Comparison of ENCODE assay signal across 1 cellular context in genomic region chr10:97037365-97038361, GRCh38.
TF ChIP-seq lines count a peak whose summit lies in the region.

No MANE protein-coding gene starts in this region.

TF ChIP-seq in HEK293, 187 proteins besides CTCF, POLR2A, EP300 and RAD21 (continued from another document):
- TF ChIP-seq ZNF280D (tag by site-specific recombination; IDR thresholded peaks at IDR 0.05) (peak; percentile 51; the same call in 1 of the 2 replicates), ZNF692 (tag by site-specific recombination; IDR thresholded peaks at IDR 0.05) (peak; percentile 64), ZNF561 (tag by site-specific recombination; IDR thresholded peaks at IDR 0.05; ENCODE audit: borderline replicate concordance) (peak; percentile 36; the same call in 1 of the 2 replicates), ZSCAN30 (tag by site-specific recombination; IDR thresholded peaks at IDR 0.05) (0 out of 2 replicates have a peak, but pooled peaks have one; percentile 14), ZBTB17 (tag by site-specific recombination; IDR thresholded peaks at IDR 0.05) (peak; percentile 64), ZNF639 (tag by site-specific recombination; IDR thresholded peaks at IDR 0.05) (0 out of 2 replicates have a peak, but pooled peaks have one; percentile 36), GLIS2 (tag by site-specific recombination; IDR thresholded peaks at IDR 0.05) (peak; percentile 58; the same call in 1 of the 2 replicates), ZNF660 (tag by site-specific recombination; IDR thresholded peaks at IDR 0.05) (peak; percentile 72; the same call in 1 of the 2 replicates), EGR2 (tag by site-specific recombination; IDR thresholded peaks at IDR 0.05; ENCODE audit: low read depth) (peak; percentile 71), PATZ1 (tag by site-specific recombination; IDR thresholded peaks at IDR 0.05) (peak; percentile 45; the same call in 1 of the 2 replicates), ZBTB48 (tag by site-specific recombination; IDR thresholded peaks at IDR 0.05) (peak; percentile 61; the same call in 1 of the 2 replicates), ZSCAN18 (tag by site-specific recombination; IDR thresholded peaks at IDR 0.05) (no peak), ZNF335 (tag by site-specific recombination; conservative IDR thresholded peaks at IDR 0.05) (peak; percentile 74; the same call in 1 of the 2 replicates), ZXDB (tag by site-specific recombination; IDR thresholded peaks at IDR 0.05) (peak; percentile 47; the same call in 1 of the 2 replicates), ZNF394 (tag by site-specific recombination; IDR thresholded peaks at IDR 0.05; ENCODE audit: borderline replicate concordance) (peak; percentile 59; the same call in 1 of the 2 replicates), KLF16 (tag by site-specific recombination; IDR thresholded peaks at IDR 0.05) (peak; percentile 31; the same call in 1 of the 2 replicates), ZNF449 (tag by site-specific recombination; IDR thresholded peaks at IDR 0.05) (peak; percentile 10; the same call in 1 of the 2 replicates), ZBTB26 (tag by site-specific recombination; optimal IDR thresholded peaks at IDR 0.05) (peak; percentile 9), ZIC2 (tag by site-specific recombination; IDR thresholded peaks at IDR 0.05) (peak; percentile 64), ZNF610 (tag by site-specific recombination; IDR thresholded peaks at IDR 0.05; ENCODE audit: borderline replicate concordance) (no peak), MZF1 (tag by site-specific recombination; IDR thresholded peaks at IDR 0.05; ENCODE audit: borderline replicate concordance) (peak; percentile 83), ZNF2 (tag by site-specific recombination; IDR thresholded peaks at IDR 0.05) (peak; percentile 72), PRDM6 (tag by site-specific recombination; IDR thresholded peaks at IDR 0.05) (no peak), ZNF645 (tag by site-specific recombination; IDR thresholded peaks at IDR 0.05) (no peak), IKZF3 (tag by site-specific recombination; IDR thresholded peaks at IDR 0.05) (peak; percentile 98), ZNF544 (tag by site-specific recombination; IDR thresholded peaks at IDR 0.05) (no peak), ZFP37 (tag by site-specific recombination; IDR thresholded peaks at IDR 0.05) (0 out of 2 replicates have a peak, but pooled peaks have one; percentile 45), ZBTB7A (tag by site-specific recombination; IDR thresholded peaks at IDR 0.05; ENCODE audit: low read depth) (no peak), ZNF654 (tag by site-specific recombination; IDR thresholded peaks at IDR 0.05; ENCODE audit: low read depth) (peak; percentile 94), ZNF398 (tag by site-specific recombination; IDR thresholded peaks at IDR 0.05) (peak; percentile 34)
